In the genomic region with DNA sequence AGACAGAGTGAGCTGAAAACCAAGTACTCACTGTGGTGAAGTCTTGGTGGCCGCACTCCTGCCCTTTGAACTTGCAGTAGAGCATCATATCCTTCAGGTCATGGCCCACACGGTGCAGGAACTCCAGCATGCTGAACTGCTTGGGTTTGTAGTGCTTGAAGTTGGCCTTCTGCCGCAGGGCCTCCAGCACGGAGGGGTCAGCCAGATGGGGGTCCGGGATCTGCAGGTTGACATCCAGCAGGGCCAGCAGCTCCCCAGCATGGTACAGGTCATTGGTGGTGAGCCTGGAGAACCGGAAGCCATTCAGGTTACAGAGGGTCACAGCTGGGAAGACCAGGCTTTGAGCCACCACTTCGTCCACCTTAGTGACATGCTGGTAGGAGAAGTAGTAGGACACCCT, we compare ENCODE assay signal across 19 cellular contexts.
A peak's percentile ranks its signal among the peaks of the same experiment; 100 is the strongest.
DNase-seq lines count a peak whose midpoint lies in the region; ATAC-seq and TF ChIP-seq lines count a peak whose summit lies in the region.
"Had no signal": no experiment of that assay in that cellular context is flagged by ENCODE, and none has a peak within 500 bp of the region (broad histone marks: within the 10 kb centered on the region; RNA-seq: fewer than 3 reads in every experiment).

No MANE protein-coding gene starts in this region.

- no peak overlapping the region for H3K27ac ChIP-seq in HUES6 (ENCODE audit: low read depth, low read length)
- H3K27ac ChIP-seq in cingulate gyrus (ENCODE audit: low read depth, low read length), result peak overlapping the region; percentile 23
- H3K27ac ChIP-seq in iPS-20b (ENCODE audit: low read length), result no peak overlapping the region
- peak overlapping the region; percentile 18 for H3K27ac ChIP-seq in temporal lobe (ENCODE audit: low read depth, low read length)
- H3K27ac ChIP-seq: HL-60, PC-9 had no signal

- no peaks in the 10 kb centered on the region for H3K9me3 ChIP-seq in HUES6 (ENCODE audit: control insufficient read depth, insufficient read depth, low read depth, low read length)
- no peaks in the 10 kb centered on the region for H3K9me3 ChIP-seq in iPS-20b (ENCODE audit: insufficient read depth, low read depth, low read length)

- H3K27me3 ChIP-seq in HUES6 (ENCODE audit: control insufficient read depth, insufficient read depth, low read length), result peaks cover 36% of the 10 kb centered on the region
- H3K27me3 ChIP-seq in iPS-20b (ENCODE audit: insufficient read depth, low read length), result peaks cover 36% of the 10 kb centered on the region

- H3K4me1 ChIP-seq in HUES6 (ENCODE audit: control insufficient read depth, insufficient read depth, low read length) (peaks cover 44% of the 10 kb centered on the region), iPS-20b (ENCODE audit: insufficient read depth, low read length) (peaks cover 38% of the 10 kb centered on the region)

- H3K36me3 ChIP-seq in HUES6 (ENCODE audit: control insufficient read depth, insufficient read depth, low read length) (no peaks in the 10 kb centered on the region), iPS-20b (ENCODE audit: insufficient read depth, low read depth, low read length) (no peaks in the 10 kb centered on the region)

- peak overlapping the region; percentile 52; the same call in 1 of the 2 replicates for H3K4me3 ChIP-seq in HUES6 (ENCODE audit: low read depth, low read length)
- H3K4me3 ChIP-seq in iPS-20b (ENCODE audit: low read length), result peak overlapping the region; percentile 84; the same call in 1 of the 2 replicates
- H3K4me3 ChIP-seq: PC-9 had no signal

- TF ChIP-seq CTCF in GM10248 (IDR thresholded peaks at IDR 0.05; ENCODE audit: control extremely low read depth, extremely low read depth, low read depth, missing control alignments), result no peak

- no peak overlapping the region for H3K9ac ChIP-seq in HUES6 (ENCODE audit: low read length)
- peak overlapping the region; percentile 73; the same call in 1 of the 2 replicates for H3K9ac ChIP-seq in iPS-20b (ENCODE audit: low read depth, low read length)

- no peak for ATAC-seq in HG03520 (IDR thresholded peaks at IDR 0.05; ENCODE audit: unreplicated experiment)
- no peak for ATAC-seq in HG03175 (IDR thresholded peaks at IDR 0.05; ENCODE audit: unreplicated experiment)

- POLR2A ChIA-PET in GM10248 (lab: Yijun Ruan, JAX), result no interaction called here

- CTCF ChIA-PET in GM10248 (lab: Yijun Ruan, JAX), result interaction anchor here (1.2 to 2.5 kb wide), 2 partner anchors 10 to 15 kb away, joined by 6 to 12 read pairs; no protein-coding TSS in a partner anchor

- DNase-seq in activated gamma-delta T cell (lab: John Stamatoyannopoulos, UW), result no peak
- no peak for DNase-seq in GM10248 (ENCODE audit: extremely low spot score)
- DNase-seq: CD4-positive, alpha-beta memory T cell; DMS153; HFFc6; Karpas-422; NCI-H1048; NCI-H1436; NCI-H1930; NCI-H226; NCI-H526; PC-9 had no signal

Comparison
In these comparisons a context has a peak if more than half of its experiments do, and no peak if none do; other contexts are left out.
1. H3K27ac ChIP-seq: peak in cingulate gyrus (single experiment) and temporal lobe (single experiment); none in HUES6 (single experiment) and iPS-20b (single experiment).